ENCODE assay signal across 29 cellular contexts in the genomic region with DNA sequence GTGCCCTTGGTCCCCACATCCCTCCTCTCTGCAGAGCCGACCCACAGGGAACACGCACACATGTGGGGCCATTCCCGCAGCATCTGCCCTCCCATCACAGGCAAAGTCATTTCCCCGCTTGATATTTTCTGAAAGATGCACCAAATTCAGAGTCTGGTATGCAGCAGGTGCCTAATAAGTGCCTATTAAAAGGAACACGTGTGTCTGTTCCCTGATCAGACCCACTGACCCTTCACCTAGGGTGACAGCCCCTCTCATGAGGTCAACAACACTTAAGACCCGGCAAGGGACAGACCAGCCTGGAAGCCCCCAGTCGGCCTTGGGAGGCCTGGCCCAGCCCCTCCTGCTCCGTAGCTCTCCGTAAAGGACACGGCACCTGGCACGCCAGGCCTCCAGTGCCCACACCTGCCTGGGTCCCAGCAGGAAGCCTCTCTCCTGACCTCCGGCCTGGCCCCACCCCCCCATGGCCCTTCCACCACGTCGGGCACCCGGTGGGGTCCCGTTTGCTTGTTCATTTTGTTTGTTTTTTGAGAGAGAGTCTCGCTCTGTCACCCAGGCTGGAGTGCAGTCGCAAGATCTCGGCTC. TPM values are rescaled to one million over a fixed set of nuclear protein-coding genes. Genes with fewer than 3 reads are reported as not detected.
"Had no signal": no experiment of that assay in that cellular context is flagged by ENCODE, and none has a peak within 500 bp of the region (broad histone marks: within the 10 kb centered on the region; RNA-seq: fewer than 3 reads in every experiment).

No MANE protein-coding gene starts in this region.

- H3K9ac ChIP-seq: SK-N-SH had no signal

- H3K4me1 ChIP-seq: SJSA1 had no signal

- ATAC-seq: activated CD8-positive, alpha-beta T cell treated with anti-CD3 and anti-CD28 coated beads for 36 hours; activated naive CD8-positive, alpha-beta T cell treated with anti-CD3 and anti-CD28 coated beads, Interleukin-2, amount 50 U/mL, for 24 hours; Panc1 had no signal

- H3K4me3 ChIP-seq: cardiac muscle cell, SJSA1 had no signal

- H3K9me3 ChIP-seq: SJSA1, SK-N-SH had no signal

- FAIRE-seq: TTC549 had no signal

- H3K27ac ChIP-seq: brain microvascular endothelial cell, cardiac muscle cell, SJSA1 had no signal

- H3K36me3 ChIP-seq: brain microvascular endothelial cell, SJSA1 had no signal

- H3K4me2 ChIP-seq: SK-N-SH had no signal

- DNase-seq: activated CD4-positive, alpha-beta T cell treated with anti-CD3 and anti-CD28 coated beads, Interleukin-2, amount 10 ng/mL, durations not matched to agents 24 days and 14 days; activated CD4-positive, alpha-beta T cell treated with anti-CD3 and anti-CD28 coated beads, Interleukin-2, amount 50 U/mL, for 4 hours; activated CD8-positive, alpha-beta T cell treated with anti-CD3 and anti-CD28 coated beads for 36 hours; activated gamma-delta T cell; activated naive CD4-positive, alpha-beta T cell treated with anti-CD3 and anti-CD28 coated beads, Interleukin-2, amount 10 ng/mL, durations not matched to agents 7 days and 5 days; activated naive CD8-positive, alpha-beta T cell treated with anti-CD3 and anti-CD28 coated beads, Interleukin-2, amount 50 U/mL, for 24 hours; activated T-cell treated with anti-CD3 and anti-CD28 coated beads, Interleukin-2, amount 50 U/mL, for 24 hours; amniotic stem cell; aorta; brain microvascular endothelial cell; MM.1S; MV-4-11; NCI-H1092; NCI-H1436 treated with DMSO at 0.1 percent for 48 hours; NCI-H1694 treated with DMSO at 0.1 percent for 48 hours; NCI-H2029; NCI-H345; NCI-H524 treated with DMSO at 0.1 percent for 48 hours; SHP77 treated with DMSO at 0.1 percent for 48 hours; SK-N-SH had no signal

- H3K27me3 ChIP-seq: brain microvascular endothelial cell, cardiac muscle cell, SJSA1 had no signal

RNA-seq across cellular contexts. Expression of a gene that starts 36.4 kb away (rescaled TPM):
- total RNA-seq: activated CD4-positive, alpha-beta T cell treated with anti-CD3 and anti-CD28 coated beads, Interleukin-2, amount 10 ng/mL, durations not matched to agents 24 days and 14 days; activated T-helper 2 cell treated with anti-CD3 and anti-CD28 coated beads, Interferon-gamma antibody, Interleukin-2, Interleukin-4, amounts not matched to agents 10 μg/mL and 5 μg/mL and 100 μg/mL, durations not matched to agents 14 hours and 24 hours and 36 hours; aorta; chondrocyte; LHCN-M2; NCI-H460; RPMI7951; SJSA1 had no signal
- polyA plus RNA-seq: aorta, cardiac muscle cell, SK-N-SH had no signal
